In the genomic region with DNA sequence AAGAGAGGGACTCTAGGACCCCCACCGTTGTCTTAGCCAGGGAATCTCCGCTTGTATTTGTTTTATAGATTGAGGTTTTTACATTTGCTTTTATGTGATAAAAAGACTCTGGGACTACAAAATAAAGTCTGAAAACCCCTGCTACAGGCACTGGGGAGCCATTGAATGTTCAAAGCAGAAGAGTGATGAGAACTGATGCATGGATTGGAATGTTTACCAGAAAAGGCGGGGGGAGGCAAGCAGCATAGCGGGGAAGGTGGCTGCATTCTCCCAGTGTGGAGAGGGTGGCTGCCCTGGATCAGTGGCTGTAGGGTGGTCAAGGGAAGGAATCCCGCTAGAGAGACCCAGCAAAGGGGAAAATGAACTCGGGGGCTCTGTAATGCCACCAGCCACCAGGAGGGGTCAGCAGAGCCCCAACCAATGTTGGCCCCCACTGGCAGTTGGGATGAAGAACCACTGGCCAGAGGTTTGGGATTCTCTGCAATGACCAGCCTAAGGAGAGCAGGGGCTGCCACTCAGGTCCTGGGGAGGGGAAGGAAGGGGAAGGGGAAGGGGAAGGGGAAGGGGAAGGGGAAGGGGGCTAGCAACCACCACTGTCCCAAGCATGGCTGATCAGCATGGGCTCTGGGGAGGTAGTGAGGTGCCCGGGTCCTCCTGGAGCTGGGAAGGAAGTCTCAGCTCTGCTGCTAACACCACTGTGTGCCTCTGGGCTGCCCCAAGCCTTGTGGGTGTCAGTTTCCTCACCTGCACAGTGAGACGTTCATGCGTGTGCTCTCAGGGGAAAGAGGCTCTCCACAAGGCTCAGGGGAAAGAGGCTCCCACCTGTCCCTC, we compare ENCODE assay signal across 8 cellular contexts. TPM values are rescaled to one million over a fixed set of nuclear protein-coding genes. Genes with fewer than 3 reads are reported as not detected.
DNase-seq lines count a peak whose midpoint lies in the region; ATAC-seq and TF ChIP-seq lines count a peak whose summit lies in the region.

No MANE protein-coding gene starts in this region.

- no peaks in the 10 kb centered on the region for H3K9me3 ChIP-seq in BE2C
- H3K9me3 ChIP-seq in GM23248 (ENCODE audit: low read depth), result no peaks in the 10 kb centered on the region
- H3K9me3 ChIP-seq in cardiac muscle cell (ENCODE audit: low read depth), result no peaks in the 10 kb centered on the region
- H3K9me3 ChIP-seq in gastrocnemius medialis, result no peaks in the 10 kb centered on the region

- WGBS in GM23248 (ENCODE audit: low coverage in 1 of 2, low lambda C conversion rate in 2 of 2, missing lambda C conversion rate in 2 of 2), 2 experiments, result 68 to 74% methylated on average over 8 to 9 of the region's 9 CpGs

- intact Hi-C loops in gastrocnemius medialis (cut with DNase I; ENCODE audit: low total_unique reads), result loop anchor here (1.0 to 5.0 kb wide), 4 partner anchors 51 to 298 kb away; no protein-coding TSS in a partner anchor

- no peak overlapping the region for H3K4me3 ChIP-seq in BE2C (ENCODE audit: low read depth, low read length)
- no peak overlapping the region for H3K4me3 ChIP-seq in GM23248
- no peak overlapping the region for H3K4me3 ChIP-seq in cardiac muscle cell
- no peak overlapping the region for H3K4me3 ChIP-seq in gastrocnemius medialis

- no peaks in the 10 kb centered on the region for H3K27me3 ChIP-seq in BE2C
- no peaks in the 10 kb centered on the region for H3K27me3 ChIP-seq in GM23248 (replicated peaks; ENCODE audit: insufficient read depth)
- H3K27me3 ChIP-seq in cardiac muscle cell, result no peaks in the 10 kb centered on the region
- no peaks in the 10 kb centered on the region for H3K27me3 ChIP-seq in gastrocnemius medialis

- H3K9me3 Mint-ChIP-seq in activated naive CD4-positive, alpha-beta T cell treated with anti-CD3 and anti-CD28 coated beads, Interleukin-2, amount 10 ng/mL, durations not matched to agents 7 days and 5 days, result no peaks in the 10 kb centered on the region

- H3K4me2 ChIP-seq in GM23248 (ENCODE audit: unreplicated experiment), result no peak overlapping the region

- TF ChIP-seq CTCF in BE2C (IDR thresholded peaks at IDR 0.05; ENCODE audit: low read depth, low read length) (peak; percentile 77), RWPE1 (conservative IDR thresholded peaks at IDR 0.05; ENCODE audit: low read depth) (peak; percentile 82), cardiac muscle cell (IDR thresholded peaks at IDR 0.05; ENCODE audit: low read depth, low read length) (peak; percentile 86), gastrocnemius medialis (IDR thresholded peaks at IDR 0.05 in 4 of 5, conservative IDR thresholded peaks at IDR 0.05 in 1 of 5) (peak; percentile 88 to 96 (median 94))

- no peaks in the 10 kb centered on the region for H3K36me3 Mint-ChIP-seq in activated naive CD4-positive, alpha-beta T cell treated with anti-CD3 and anti-CD28 coated beads, Interleukin-2, amount 10 ng/mL, durations not matched to agents 7 days and 5 days

- CTCF ChIA-PET in RWPE1 (lab: Yijun Ruan, JAX), result interaction anchor here (0.6 to 3.0 kb wide), 10 partner anchors 11 to 301 kb away, joined by 3 to 24 read pairs (median 4); a partner anchor contains a TSS
- CTCF ChIA-PET in activated naive CD4-positive, alpha-beta T cell treated with anti-CD3 and anti-CD28 coated beads, Interleukin-2, amount 10 ng/mL, durations not matched to agents 7 days and 5 days (lab: Charles Lee), result interaction anchor here (0.8 to 5.8 kb wide), 16 partner anchors 9 to 399 kb away, joined by 3 to 48 read pairs (median 4); a partner anchor contains a TSS

- no peak overlapping the region for H3K4me3 Mint-ChIP-seq in activated naive CD4-positive, alpha-beta T cell treated with anti-CD3 and anti-CD28 coated beads, Interleukin-2, amount 10 ng/mL, durations not matched to agents 7 days and 5 days

- peaks cover 44% of the 10 kb centered on the region for H3K27me3 Mint-ChIP-seq in activated naive CD4-positive, alpha-beta T cell treated with anti-CD3 and anti-CD28 coated beads, Interleukin-2, amount 10 ng/mL, durations not matched to agents 7 days and 5 days

- ATAC-seq in gastrocnemius medialis, result peak; percentile 53 to 57
- no peak for ATAC-seq in GM21717 (IDR thresholded peaks at IDR 0.05; ENCODE audit: unreplicated experiment)
- ATAC-seq in GM19452 (IDR thresholded peaks at IDR 0.05; ENCODE audit: unreplicated experiment), result no peak

- TF ChIP-seq POLR2A in gastrocnemius medialis (IDR thresholded peaks at IDR 0.05), result no peak

- no peaks in the 10 kb centered on the region for H3K9me2 ChIP-seq in GM23248 (ENCODE audit: insufficient read depth)

- POLR2A ChIA-PET in RWPE1 (lab: Yijun Ruan, JAX; ENCODE audit: low non-redundant PET), result interaction anchor here (0.8 kb wide), 1 partner anchor 125 kb away, joined by 3 read pairs; no protein-coding TSS in a partner anchor

- no peaks in the 10 kb centered on the region for H3K4me1 Mint-ChIP-seq in activated naive CD4-positive, alpha-beta T cell treated with anti-CD3 and anti-CD28 coated beads, Interleukin-2, amount 10 ng/mL, durations not matched to agents 7 days and 5 days

- in situ Hi-C loops in GM23248 (cut with MboI), result loop anchor here (25.0 kb wide), 1 partner anchor 298 kb away; no protein-coding TSS in a partner anchor
- in situ Hi-C loops in gastrocnemius medialis (cut with MboI; ENCODE audit: low sequenced_read_pairs in 4 of 4), result loop anchor here (5.0 to 25.0 kb wide), 4 partner anchors 51 to 298 kb away; no protein-coding TSS in a partner anchor

- H3K27ac ChIP-seq in GM23248 (no peak overlapping the region), RWPE1 (peak overlapping the region; percentile 97), cardiac muscle cell (no peak overlapping the region), gastrocnemius medialis (no peak overlapping the region)

- H3K36me3 ChIP-seq in BE2C, result no peaks in the 10 kb centered on the region
- no peaks in the 10 kb centered on the region; the same call in 1 of the 2 replicates for H3K36me3 ChIP-seq in GM23248 (ENCODE audit: low read depth)
- H3K36me3 ChIP-seq in cardiac muscle cell, result no peaks in the 10 kb centered on the region
- no peaks in the 10 kb centered on the region for H3K36me3 ChIP-seq in gastrocnemius medialis

- DNase-seq in BE2C (peak; percentile 55), GM23248 (peak; percentile 65), RWPE1 (ENCODE audit: low spot score) (peak; percentile 59), cardiac muscle cell (ENCODE audit: low read depth in 1 of 2, low spot score in 1 of 2) (peak; percentile 59 to 66), gastrocnemius medialis (peak in 1 of 2 donors; percentile 37)
- DNase-seq in activated naive CD4-positive, alpha-beta T cell treated with anti-CD3 and anti-CD28 coated beads, Interleukin-2, amount 10 ng/mL, durations not matched to agents 7 days and 5 days, result peak; percentile 61

- H3K4me1 ChIP-seq in BE2C (no peaks in the 10 kb centered on the region), GM23248 (ENCODE audit: insufficient read depth) (no peaks in the 10 kb centered on the region), cardiac muscle cell (ENCODE audit: low read depth) (no peaks in the 10 kb centered on the region), gastrocnemius medialis (no peaks in the 10 kb centered on the region)

- no peaks in the 10 kb centered on the region for H3F3A ChIP-seq in GM23248 (ENCODE audit: insufficient read depth)

- no peak overlapping the region for H3K27ac Mint-ChIP-seq in activated naive CD4-positive, alpha-beta T cell treated with anti-CD3 and anti-CD28 coated beads, Interleukin-2, amount 10 ng/mL, durations not matched to agents 7 days and 5 days

- no peak overlapping the region for H3K9ac ChIP-seq in GM23248

- H3K79me2 ChIP-seq in GM23248 (ENCODE audit: insufficient read depth), result no peaks in the 10 kb centered on the region

- no peak overlapping the region for H2AFZ ChIP-seq in GM23248

- H4K20me1 ChIP-seq in GM23248 (ENCODE audit: insufficient read depth), result no peaks in the 10 kb centered on the region

RNA-seq across cellular contexts. Expression of a gene that starts 19.2 kb away (rescaled TPM):
- polyA plus RNA-seq in BE2C (2012; ENCODE audit: insufficient read depth, insufficient read length, low read depth), result 94.0 TPM
- 97.5 and 131 TPM in 2 replicates for total RNA-seq in GM23248 (2014; rRNA removed; shearing (Covaris generic))
- polyA plus RNA-seq in GM23248 (2016; fragmentation: Nextera tagmentation; extraction: Ambion mirVana) (71.3 and 77.8 TPM in 2 replicates), cardiac muscle cell (89.3 and 109 TPM in 2 replicates)
- total RNA-seq in cardiac muscle cell (89.5 and 97.8 TPM in 2 replicates), gastrocnemius medialis (10 to 100 TPM; 29.5 to 53.1 (median 42.7) TPM)

RNA-seq across cellular contexts. Expression of a gene that starts 40.0 kb away (rescaled TPM):
- polyA plus RNA-seq in BE2C (2012; ENCODE audit: insufficient read depth, insufficient read length, low read depth), result 3.4 TPM
- 234 and 247 TPM in 2 replicates for total RNA-seq in GM23248 (2014; rRNA removed; shearing (Covaris generic))
- polyA plus RNA-seq in GM23248 (2016; fragmentation: Nextera tagmentation; extraction: Ambion mirVana) (67.3 and 68.7 TPM in 2 replicates), cardiac muscle cell (67.7 and 119 TPM in 2 replicates)
- total RNA-seq in cardiac muscle cell (75.8 and 120 TPM in 2 replicates), gastrocnemius medialis (10 to 100 TPM in 1 of 4 donors, 1 to 10 TPM in 3; 4.3 to 11.4 (median 5.3) TPM)

RNA-seq across cellular contexts. Expression of a gene that starts 46.3 kb away (rescaled TPM):
- polyA plus RNA-seq in BE2C (2012; ENCODE audit: insufficient read depth, insufficient read length, low read depth), result not detected
- not detected in 2 replicates for total RNA-seq in GM23248 (2014; rRNA removed; shearing (Covaris generic))
- polyA plus RNA-seq in GM23248 (2016; fragmentation: Nextera tagmentation; extraction: Ambion mirVana) (not detected in 2 replicates), cardiac muscle cell (not detected in 2 replicates)
- total RNA-seq in cardiac muscle cell (not detected in 2 replicates), gastrocnemius medialis (under 1 TPM in 1 of 4 donors, not detected in 3; 0.59 TPM)

Comparison
In these comparisons a context has a peak if more than half of its experiments do, and no peak if none do; other contexts are left out.
1. ATAC-seq: peak in gastrocnemius medialis (2 of 2); none in GM21717 (single experiment) and GM19452 (single experiment).
2. Peak in every context shown above with its lines, with median percentiles within 50 percentile points of each other: CTCF ChIP-seq.